8 cellular contexts compared by ENCODE assay signal in the genomic region with DNA sequence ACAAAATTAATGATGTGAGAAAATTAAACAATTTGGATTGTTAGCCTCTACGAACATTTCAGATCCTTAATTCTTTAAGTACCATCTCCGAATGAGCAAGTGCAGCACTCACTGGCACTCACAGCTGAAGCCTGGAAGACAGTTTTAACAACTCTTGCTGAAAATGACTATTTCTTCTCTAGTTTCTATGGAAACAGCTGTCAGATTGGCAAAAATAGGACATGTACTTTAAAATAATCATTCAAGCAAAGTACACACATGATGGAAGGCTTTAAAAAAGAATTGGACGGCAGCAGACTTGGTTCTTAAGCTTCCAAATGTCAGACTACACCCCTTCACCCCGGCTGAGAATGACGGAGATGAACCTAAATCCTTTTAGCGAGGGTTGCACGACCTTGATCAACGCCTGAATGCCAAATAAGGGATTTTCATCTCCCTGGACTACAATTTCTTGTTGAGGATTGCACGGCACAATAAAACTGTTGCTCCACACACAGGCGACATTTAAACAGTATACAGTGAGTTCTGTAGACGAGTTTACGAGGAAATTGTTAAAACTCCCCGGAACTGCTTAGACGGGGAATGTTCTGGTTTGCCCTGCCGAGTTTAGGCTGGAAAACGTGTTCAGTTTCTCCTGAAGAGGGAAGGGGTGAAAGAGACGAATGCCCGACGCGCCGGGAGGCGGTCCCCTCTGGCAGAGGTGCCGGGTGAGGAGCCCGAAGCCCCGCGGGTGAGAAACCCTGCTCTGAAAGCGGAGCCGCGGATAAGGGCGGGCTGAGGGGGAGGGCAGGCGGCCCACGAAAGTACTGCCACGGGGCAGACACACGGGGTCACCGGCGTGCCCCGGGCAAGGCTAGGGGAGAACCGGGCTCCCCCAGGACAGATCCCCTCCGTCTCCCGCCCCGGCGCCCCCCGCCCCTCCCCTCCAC. TPM values are rescaled to one million over a fixed set of nuclear protein-coding genes. Genes with fewer than 3 reads are reported as not detected.
DNase-seq lines count a peak whose midpoint lies in the region; ATAC-seq and TF ChIP-seq lines count a peak whose summit lies in the region.

No MANE protein-coding gene starts in this region.

- TF ChIP-seq CTCF in NB4 (IDR thresholded peaks at IDR 0.05; ENCODE audit: low read depth, low read length): no peak
- no peak for TF ChIP-seq CTCF in right atrium auricular region (IDR thresholded peaks at IDR 0.05)
- no peak for TF ChIP-seq CTCF in psoas muscle (IDR thresholded peaks at IDR 0.05)

- peak overlapping the region; percentile 85 for H3K4me3 Mint-ChIP-seq in T-helper 2 cell treated with Interferon-gamma antibody and Interleukin-4, amounts not matched to agents 5 μg/mL and 100 μg/mL, for 36 hours

- WGBS in psoas muscle, 3 donors: 1% methylated on average over 33 to 43 of the region's 43 CpGs

- intact Hi-C loops in psoas muscle (cut with DNase I): loop anchor here (2.0 to 10.0 kb wide), 2 partner anchors 29 to 109 kb away; no protein-coding TSS in a partner anchor

- H3K27me3 Mint-ChIP-seq in T-helper 2 cell treated with Interferon-gamma antibody and Interleukin-4, amounts not matched to agents 5 μg/mL and 100 μg/mL, for 36 hours (ENCODE audit: low read depth): peaks cover 13% of the 10 kb centered on the region

- H3K4me1 ChIP-seq in right atrium auricular region (peaks cover 0 to 13% of the 10 kb centered on the region in 2 donors), psoas muscle (peaks cover 6% of the 10 kb centered on the region)

- H3K27ac ChIP-seq in angular gyrus (ENCODE audit: low read depth, low read length) (peak overlapping the region; percentile 93), right atrium auricular region (peak overlapping the region; percentile 99 to 100), psoas muscle (peak overlapping the region; percentile 98)

- DNase-seq in NB4 (ENCODE audit: low read depth): peak; percentile 82
- DNase-seq in T-helper 2 cell treated with Interferon-gamma antibody and Interleukin-4, amounts not matched to agents 5 μg/mL and 100 μg/mL, for 36 hours (ENCODE audit: low spot score): peak; percentile 74
- DNase-seq in right atrium auricular region (ENCODE audit: low spot score): peak; percentile 87
- DNase-seq in psoas muscle: peak; percentile 83 to 92
- DNase-seq in ureter (ENCODE audit: low spot score): peak; percentile 89

- H3K36me3 Mint-ChIP-seq in T-helper 2 cell treated with Interferon-gamma antibody and Interleukin-4, amounts not matched to agents 5 μg/mL and 100 μg/mL, for 36 hours (ENCODE audit: low read depth): no peaks in the 10 kb centered on the region

- ATAC-seq in HG02588 (IDR thresholded peaks at IDR 0.05; ENCODE audit: unreplicated experiment): peak; percentile 48
- ATAC-seq in psoas muscle: peak; percentile 85 to 93 (median 92)

- H3K27me3 ChIP-seq in right atrium auricular region: no peaks in the 10 kb centered on the region
- H3K27me3 ChIP-seq in psoas muscle (ENCODE audit: insufficient read depth in 3 of 3, low read length in 2 of 3): no peaks in the 10 kb centered on the region

- no peak for TF ChIP-seq POLR2A in NB4 (IDR thresholded peaks at IDR 0.05; ENCODE audit: extremely low read depth, insufficient read length)

- H3K4me3 ChIP-seq in GM08714 (ENCODE audit: low read length) (peak overlapping the region; percentile 97), NB4 (ENCODE audit: low read depth, low read length) (peak overlapping the region; percentile 87), right atrium auricular region (peak overlapping the region; percentile 86), psoas muscle (peak overlapping the region; percentile 81)

- H3K9me3 ChIP-seq in right atrium auricular region: no peaks in the 10 kb centered on the region
- no peaks in the 10 kb centered on the region for H3K9me3 ChIP-seq in psoas muscle

- H3K4me1 Mint-ChIP-seq in T-helper 2 cell treated with Interferon-gamma antibody and Interleukin-4, amounts not matched to agents 5 μg/mL and 100 μg/mL, for 36 hours (ENCODE audit: low read depth): peaks cover 20% of the 10 kb centered on the region

- H3K27ac Mint-ChIP-seq in T-helper 2 cell treated with Interferon-gamma antibody and Interleukin-4, amounts not matched to agents 5 μg/mL and 100 μg/mL, for 36 hours: peak overlapping the region; percentile 98

- H3K9me3 Mint-ChIP-seq in T-helper 2 cell treated with Interferon-gamma antibody and Interleukin-4, amounts not matched to agents 5 μg/mL and 100 μg/mL, for 36 hours: no peaks in the 10 kb centered on the region

- H3K36me3 ChIP-seq in right atrium auricular region: no peaks in the 10 kb centered on the region
- no peaks in the 10 kb centered on the region for H3K36me3 ChIP-seq in psoas muscle (ENCODE audit: insufficient read depth in 1 of 2, low read depth in 1 of 2)

RNA-seq across cellular contexts. Expression of a gene that starts 0.7 kb away (rescaled TPM):
- total RNA-seq in right atrium auricular region (10 to 100 TPM; 27.0 to 27.3 TPM), psoas muscle (10 to 100 TPM; 16.5 to 30.4 (median 23.7) TPM), ureter (50.8 TPM)
- 10 to 100 TPM in 1 of 3 donors, 1 to 10 TPM in 2; 8.2 to 22.0 (median 9.8) TPM for polyA plus RNA-seq in psoas muscle

RNA-seq across cellular contexts. Expression of a gene that starts 31.2 kb away (rescaled TPM):
- total RNA-seq in right atrium auricular region: under 1 TPM in 1 of 2 donors, not detected in 1; 0.71 TPM
- under 1 TPM; 0.12 to 0.22 (median 0.16) TPM for total RNA-seq in psoas muscle
- under 1 TPM; 0.25 to 0.34 (median 0.30) TPM for polyA plus RNA-seq in psoas muscle
- 549 TPM for total RNA-seq in ureter

Comparison
In these comparisons a context has a peak if more than half of its experiments do, and no peak if none do; other contexts are left out.
1. Peak in every context shown above with its lines: DNase-seq, ATAC-seq, H3K4me3 ChIP-seq and H3K27ac ChIP-seq.
2. RNA of a gene that starts 31.2 kb away (total RNA-seq): 549 TPM in ureter (single experiment); 0.71 TPM in right atrium auricular region and 0.12 to 0.22 TPM in psoas muscle; every median in the first group is over 100 times any median in the second.